In the genomic region with DNA sequence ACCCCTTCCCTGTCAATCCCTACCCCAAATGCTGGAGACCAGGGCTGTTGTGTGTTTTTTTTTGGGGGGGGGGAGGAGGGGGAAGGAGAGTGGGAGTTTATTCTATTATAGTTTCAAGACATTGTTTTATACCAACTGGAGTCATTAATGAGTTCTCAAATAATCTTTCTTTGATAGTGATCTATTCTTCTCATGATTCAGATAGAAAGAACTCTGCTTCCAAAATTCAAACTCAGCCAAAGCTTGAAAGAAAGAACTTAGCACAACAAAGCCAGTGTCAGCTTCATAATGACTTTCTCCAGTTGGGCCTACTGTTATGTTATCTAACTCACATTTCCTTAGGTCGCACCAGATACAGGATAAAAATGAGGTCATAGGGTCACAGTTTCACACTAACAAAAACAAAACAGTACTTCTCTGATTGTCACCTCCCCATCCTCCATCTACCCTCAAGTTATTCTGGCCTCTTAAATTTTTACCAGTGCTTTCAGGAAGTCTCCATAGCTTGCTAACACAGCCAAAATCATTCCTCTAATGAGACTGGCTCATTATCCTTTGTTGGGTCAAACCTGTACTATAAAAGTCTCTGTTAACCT, we compare ENCODE assay signal across 1 cellular context.
TF ChIP-seq lines count a peak whose summit lies in the region.

No MANE protein-coding gene starts in this region.

TF ChIP-seq in WTC11, 78 proteins besides CTCF, POLR2A, EP300 and RAD21 (continued from another document):
- TF ChIP-seq, protein P1, sequence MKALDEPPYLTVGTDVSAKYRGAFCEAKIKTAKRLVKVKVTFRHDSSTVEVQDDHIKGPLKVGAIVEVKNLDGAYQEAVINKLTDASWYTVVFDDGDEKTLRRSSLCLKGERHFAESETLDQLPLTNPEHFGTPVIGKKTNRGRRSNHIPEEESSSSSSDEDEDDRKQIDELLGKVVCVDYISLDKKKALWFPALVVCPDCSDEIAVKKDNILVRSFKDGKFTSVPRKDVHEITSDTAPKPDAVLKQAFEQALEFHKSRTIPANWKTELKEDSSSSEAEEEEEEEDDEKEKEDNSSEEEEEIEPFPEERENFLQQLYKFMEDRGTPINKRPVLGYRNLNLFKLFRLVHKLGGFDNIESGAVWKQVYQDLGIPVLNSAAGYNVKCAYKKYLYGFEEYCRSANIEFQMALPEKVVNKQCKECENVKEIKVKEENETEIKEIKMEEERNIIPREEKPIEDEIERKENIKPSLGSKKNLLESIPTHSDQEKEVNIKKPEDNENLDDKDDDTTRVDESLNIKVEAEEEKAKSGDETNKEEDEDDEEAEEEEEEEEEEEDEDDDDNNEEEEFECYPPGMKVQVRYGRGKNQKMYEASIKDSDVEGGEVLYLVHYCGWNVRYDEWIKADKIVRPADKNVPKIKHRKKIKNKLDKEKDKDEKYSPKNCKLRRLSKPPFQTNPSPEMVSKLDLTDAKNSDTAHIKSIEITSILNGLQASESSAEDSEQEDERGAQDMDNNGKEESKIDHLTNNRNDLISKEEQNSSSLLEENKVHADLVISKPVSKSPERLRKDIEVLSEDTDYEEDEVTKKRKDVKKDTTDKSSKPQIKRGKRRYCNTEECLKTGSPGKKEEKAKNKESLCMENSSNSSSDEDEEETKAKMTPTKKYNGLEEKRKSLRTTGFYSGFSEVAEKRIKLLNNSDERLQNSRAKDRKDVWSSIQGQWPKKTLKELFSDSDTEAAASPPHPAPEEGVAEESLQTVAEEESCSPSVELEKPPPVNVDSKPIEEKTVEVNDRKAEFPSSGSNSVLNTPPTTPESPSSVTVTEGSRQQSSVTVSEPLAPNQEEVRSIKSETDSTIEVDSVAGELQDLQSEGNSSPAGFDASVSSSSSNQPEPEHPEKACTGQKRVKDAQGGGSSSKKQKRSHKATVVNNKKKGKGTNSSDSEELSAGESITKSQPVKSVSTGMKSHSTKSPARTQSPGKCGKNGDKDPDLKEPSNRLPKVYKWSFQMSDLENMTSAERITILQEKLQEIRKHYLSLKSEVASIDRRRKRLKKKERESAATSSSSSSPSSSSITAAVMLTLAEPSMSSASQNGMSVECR (CRISPR knock-in tag; IDR thresholded peaks at IDR 0.05; ENCODE audit: borderline replicate concordance), result no peak
- TF ChIP-seq ZNF317 (CRISPR knock-in tag; IDR thresholded peaks at IDR 0.05; ENCODE audit: borderline replicate concordance, low read depth) (no peak), ERG (CRISPR knock-in tag; IDR thresholded peaks at IDR 0.05) (no peak), HMGA2 (CRISPR knock-in tag; IDR thresholded peaks at IDR 0.05) (no peak), RORB (CRISPR knock-in tag; IDR thresholded peaks at IDR 0.05) (no peak), PRDM15 (CRISPR knock-in tag; IDR thresholded peaks at IDR 0.05) (no peak), AR (CRISPR knock-in tag; IDR thresholded peaks at IDR 0.05) (no peak)
- TF ChIP-seq, protein P2, sequence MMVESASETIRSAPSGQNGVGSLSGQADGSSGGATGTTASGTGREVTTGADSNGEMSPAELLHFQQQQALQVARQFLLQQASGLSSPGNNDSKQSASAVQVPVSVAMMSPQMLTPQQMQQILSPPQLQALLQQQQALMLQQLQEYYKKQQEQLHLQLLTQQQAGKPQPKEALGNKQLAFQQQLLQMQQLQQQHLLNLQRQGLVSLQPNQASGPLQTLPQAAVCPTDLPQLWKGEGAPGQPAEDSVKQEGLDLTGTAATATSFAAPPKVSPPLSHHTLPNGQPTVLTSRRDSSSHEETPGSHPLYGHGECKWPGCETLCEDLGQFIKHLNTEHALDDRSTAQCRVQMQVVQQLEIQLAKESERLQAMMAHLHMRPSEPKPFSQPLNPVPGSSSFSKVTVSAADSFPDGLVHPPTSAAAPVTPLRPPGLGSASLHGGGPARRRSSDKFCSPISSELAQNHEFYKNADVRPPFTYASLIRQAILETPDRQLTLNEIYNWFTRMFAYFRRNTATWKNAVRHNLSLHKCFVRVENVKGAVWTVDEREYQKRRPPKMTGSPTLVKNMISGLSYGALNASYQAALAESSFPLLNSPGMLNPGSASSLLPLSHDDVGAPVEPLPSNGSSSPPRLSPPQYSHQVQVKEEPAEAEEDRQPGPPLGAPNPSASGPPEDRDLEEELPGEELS (CRISPR knock-in tag; IDR thresholded peaks at IDR 0.05), result no peak
- TF ChIP-seq, protein P3, sequence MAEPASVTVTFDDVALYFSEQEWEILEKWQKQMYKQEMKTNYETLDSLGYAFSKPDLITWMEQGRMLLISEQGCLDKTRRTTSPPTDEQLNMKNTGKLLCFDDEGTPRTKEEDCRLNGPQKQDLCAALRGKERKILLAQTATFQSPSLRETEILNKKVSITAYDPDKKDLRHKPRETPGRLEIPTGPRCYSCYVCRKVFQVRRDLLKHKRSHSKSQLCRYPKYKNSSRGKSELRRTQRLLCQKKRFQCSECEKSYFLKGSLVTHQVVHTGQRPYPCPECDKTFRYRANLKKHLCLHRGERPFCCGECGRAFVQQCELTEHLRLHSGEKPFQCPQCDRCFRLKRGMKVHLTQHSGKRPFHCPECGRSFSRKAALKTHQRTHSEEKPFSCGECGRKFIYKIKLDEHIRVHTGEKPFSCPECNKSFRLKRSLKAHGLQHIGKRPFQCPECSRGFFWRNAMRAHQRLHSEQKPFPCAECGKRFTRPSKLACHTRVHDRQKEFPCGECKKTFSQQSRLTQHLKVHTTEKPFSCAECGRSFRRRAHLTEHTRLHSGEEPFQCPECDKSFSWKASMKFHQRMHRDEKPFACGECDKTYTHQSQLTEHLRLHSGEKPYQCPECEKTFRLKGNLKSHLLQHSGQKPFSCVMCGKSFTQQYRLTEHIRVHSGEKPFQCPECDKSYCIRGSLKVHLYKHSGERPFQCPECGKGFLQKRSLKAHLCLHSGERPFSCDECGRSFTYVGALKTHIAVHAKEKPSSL (CRISPR knock-in tag; conservative IDR thresholded peaks at IDR 0.05), result no peak
TF ChIP-seq in WTC11: peak in this region for 0.
